ENCODE assay signal across 8 cellular contexts in the genomic region with DNA sequence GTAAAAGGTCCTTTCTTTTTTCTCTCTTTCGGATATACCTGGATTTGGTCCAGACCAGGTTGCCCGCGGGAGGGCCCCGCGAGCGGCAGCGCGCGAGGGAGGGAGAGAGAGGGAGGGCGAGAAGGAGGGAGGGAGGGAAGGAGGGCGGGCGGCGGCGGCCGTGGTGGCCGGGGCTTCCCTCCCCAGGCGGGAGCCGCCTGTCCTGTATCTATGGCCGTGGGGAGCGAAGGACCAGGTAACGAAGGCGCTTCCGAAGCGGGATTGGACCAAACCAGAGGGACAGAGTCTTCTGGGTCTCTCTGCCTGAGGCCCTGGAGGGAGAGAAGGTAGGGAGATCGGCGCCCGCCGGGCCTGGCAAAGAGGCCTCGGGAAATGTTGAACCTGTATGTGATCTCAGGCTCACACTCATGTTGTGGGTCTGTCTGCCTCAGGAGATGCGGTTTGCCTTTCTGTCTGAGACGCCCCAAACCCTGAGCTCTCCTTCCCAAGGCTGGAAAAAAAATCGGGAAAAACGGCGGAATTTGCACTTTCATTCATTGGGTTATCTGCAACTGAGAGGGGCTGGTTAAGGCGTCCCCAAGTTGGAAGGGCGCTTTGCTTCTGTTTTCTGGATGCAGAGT. TPM values are rescaled to one million over a fixed set of nuclear protein-coding genes. Genes with fewer than 3 reads are reported as not detected.
DNase-seq lines count a peak whose midpoint lies in the region; ATAC-seq and TF ChIP-seq lines count a peak whose summit lies in the region.

No MANE protein-coding gene starts in this region.

- intact Hi-C loops in CD14-positive monocyte (cut with micrococcal nuclease), result loop anchor here in 1 of 2 donors (5.0 kb wide), 1 partner anchor 42 kb away; the partner anchor contains the start of gene HOXC12

- DNase-seq in CD14-positive monocyte (ENCODE audit: low spot score) (no peak), omental fat pad (ENCODE audit: low spot score) (no peak), left lobe of liver (ENCODE audit: low spot score) (no peak), ecto neural progenitor cell (ENCODE audit: low spot score) (no peak), SW 1271 (lab: John Stamatoyannopoulos, UW) (no peak), iPS-NIHi11 (ENCODE audit: low spot score) (no peak)

- H3K36me3 Mint-ChIP-seq in CD14-positive monocyte (peaks cover 3 to 23% of the 10 kb centered on the region in 2 donors), IgD-negative memory B cell (peaks cover 1% of the 10 kb centered on the region), brain (no peaks in the 10 kb centered on the region)

- TF ChIP-seq CTCF in CD14-positive monocyte (IDR thresholded peaks at IDR 0.05) (no peak), brain (conservative IDR thresholded peaks at IDR 0.05) (no peak), omental fat pad (IDR thresholded peaks at IDR 0.05) (no peak)

- peaks cover 99 to 100% (median 100%) of the 10 kb centered on the region in 3 donors for H3K27me3 Mint-ChIP-seq in CD14-positive monocyte (ENCODE audit: low read depth in 3 of 3)
- H3K27me3 Mint-ChIP-seq in IgD-negative memory B cell, result peaks cover 68% of the 10 kb centered on the region
- H3K27me3 Mint-ChIP-seq in brain, result peaks cover 100% of the 10 kb centered on the region

- no peak overlapping the region for H3K27ac Mint-ChIP-seq in CD14-positive monocyte
- H3K27ac Mint-ChIP-seq in IgD-negative memory B cell, result peak overlapping the region in 1 of 3 donors; percentile 81
- H3K27ac Mint-ChIP-seq in brain, result peak overlapping the region in 3 of 5 experiments; percentile 45 to 97 (median 94)

- ATAC-seq in omental fat pad (ENCODE audit: low FRiP score), result peak; percentile 3
- ATAC-seq in left lobe of liver, result no peak

- peaks cover 2 to 67% (median 37%) of the 10 kb centered on the region in 7 donors for H3K9me3 Mint-ChIP-seq in CD14-positive monocyte
- H3K9me3 Mint-ChIP-seq in IgD-negative memory B cell, result peaks cover 0 to 6% (median 0%) of the 10 kb centered on the region in 3 donors
- peaks cover 0 to 6% (median 0%) of the 10 kb centered on the region in 5 experiments for H3K9me3 Mint-ChIP-seq in brain

- peaks cover 29% of the 10 kb centered on the region for H3K4me1 Mint-ChIP-seq in CD14-positive monocyte
- peaks cover 7 to 22% (median 17%) of the 10 kb centered on the region in 3 donors for H3K4me1 Mint-ChIP-seq in IgD-negative memory B cell
- peaks cover 25% of the 10 kb centered on the region for H3K4me1 Mint-ChIP-seq in brain

- peak overlapping the region; percentile 83 to 95 for H3K4me3 Mint-ChIP-seq in CD14-positive monocyte
- peak overlapping the region; percentile 72 to 88 (median 86) for H3K4me3 Mint-ChIP-seq in IgD-negative memory B cell
- H3K4me3 Mint-ChIP-seq in brain, result peak overlapping the region in 4 of 5 experiments; percentile 70 to 95 (median 80)

RNA-seq across cellular contexts. Expression of gene HOXC9, which starts 5.2 kb away (rescaled TPM):
- not detected for polyA plus RNA-seq in CD14-positive monocyte
- not detected for polyA plus RNA-seq in IgD-negative memory B cell
- not detected for polyA plus RNA-seq in brain (ENCODE audit: insufficient read depth, low read depth, low replicate concordance)
- total RNA-seq in omental fat pad, result 1 to 10 TPM in 1 of 4 donors, under 1 TPM in 2, not detected in 1; 0.28 to 2.0 (median 0.44) TPM
- total RNA-seq in left lobe of liver, result not detected

RNA-seq across cellular contexts. Expression of gene HOXC10, which starts 9.9 kb away (rescaled TPM):
- not detected for polyA plus RNA-seq in CD14-positive monocyte
- not detected for polyA plus RNA-seq in IgD-negative memory B cell
- polyA plus RNA-seq in brain (ENCODE audit: insufficient read depth, low read depth, low replicate concordance), result not detected
- total RNA-seq in omental fat pad, result not detected
- total RNA-seq in left lobe of liver, result 0.33 TPM

RNA-seq across cellular contexts. Expression of gene HOXC8, which starts 14.0 kb away (rescaled TPM):
- polyA plus RNA-seq in CD14-positive monocyte (not detected), IgD-negative memory B cell (not detected), brain (ENCODE audit: insufficient read depth, low read depth, low replicate concordance) (not detected)
- total RNA-seq in omental fat pad (under 1 TPM in 2 of 4 donors, not detected in 2; 0.19 to 0.24 TPM), left lobe of liver (not detected)

RNA-seq across cellular contexts. Expression of gene HOTAIR, which starts 20.0 kb away (rescaled TPM):
- polyA plus RNA-seq in CD14-positive monocyte (not detected), IgD-negative memory B cell (not detected), brain (ENCODE audit: insufficient read depth, low read depth, low replicate concordance) (not detected)
- total RNA-seq in omental fat pad (under 1 TPM in 1 of 4 donors, not detected in 3; 0.32 TPM), left lobe of liver (not detected)

RNA-seq across cellular contexts. Expression of gene HOXC11, which starts 21.9 kb away (rescaled TPM):
- polyA plus RNA-seq in CD14-positive monocyte (not detected), IgD-negative memory B cell (not detected), brain (ENCODE audit: insufficient read depth, low read depth, low replicate concordance) (not detected)
- total RNA-seq in omental fat pad (not detected), left lobe of liver (not detected)

Comparison
In these comparisons a context has a peak if more than half of its experiments do, and no peak if none do; other contexts are left out.
1. H3K27ac Mint-ChIP-seq: peak in brain (3 of 5); none in CD14-positive monocyte (0 of 7).
2. Peak in every context shown above with its lines, with median percentiles within 50 percentile points of each other: H3K4me3 Mint-ChIP-seq.